17 cellular contexts compared by ENCODE assay signal in the genomic region with DNA sequence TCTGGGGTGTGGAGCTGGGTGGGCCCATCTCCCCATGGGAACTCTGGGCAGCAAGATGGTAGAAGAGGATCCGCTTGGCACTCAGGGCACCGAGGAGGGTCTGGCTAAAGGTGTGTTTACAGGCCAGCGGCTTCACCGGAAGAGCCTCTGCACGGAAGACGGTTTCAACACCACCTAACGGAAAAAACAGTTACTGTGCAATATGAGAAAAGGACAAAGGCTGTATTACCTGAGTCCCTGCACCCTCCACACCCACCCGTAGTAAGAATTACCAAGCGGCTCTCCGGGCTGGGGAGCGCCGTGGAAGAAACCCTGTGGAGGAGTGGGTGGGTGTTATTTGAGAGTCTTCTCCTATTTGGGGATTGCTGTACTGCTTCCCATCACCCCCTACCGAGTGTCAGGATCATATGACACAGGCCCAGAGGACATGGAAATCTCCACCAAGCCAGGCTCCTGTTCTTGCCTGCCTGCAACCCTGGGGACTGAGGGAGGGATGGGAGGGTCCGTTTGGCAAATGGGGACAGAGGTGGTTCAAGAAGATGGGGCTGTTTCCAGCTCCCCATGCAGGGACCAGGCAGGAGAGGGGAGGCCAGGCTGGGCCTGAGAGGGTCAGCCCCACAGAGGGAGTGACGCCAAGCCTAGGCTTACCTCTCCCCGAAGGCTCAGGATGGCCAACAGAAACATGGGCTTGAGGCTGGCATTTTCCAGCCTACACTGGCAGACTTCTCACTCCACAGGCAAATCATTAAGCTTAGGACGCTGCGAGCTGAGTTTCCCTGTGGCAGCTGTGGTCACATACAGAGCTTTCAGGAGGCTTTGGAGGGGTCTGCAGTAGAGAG.
DNase-seq lines count a peak whose midpoint lies in the region; ATAC-seq and TF ChIP-seq lines count a peak whose summit lies in the region.
"Had no signal": no experiment of that assay in that cellular context is flagged by ENCODE, and none has a peak within 500 bp of the region (broad histone marks: within the 10 kb centered on the region; RNA-seq: fewer than 3 reads in every experiment).

No MANE protein-coding gene starts in this region.

- TF ChIP-seq POLR2A in erythroblast (IDR thresholded peaks at IDR 0.05; ENCODE audit: low read length) = no peak

- POLR2A ChIA-PET in activated CD4-positive, alpha-beta memory T cell treated with anti-CD3 and anti-CD28 coated beads, Interleukin-2, amount 10 ng/mL, durations not matched to agents 7 days and 5 days (lab: Charles Lee) = no interaction called here

- intact Hi-C loops in right cardiac atrium (cut with DNase I) = no loop called here

- peaks cover 7% of the 10 kb centered on the region for H3K9me3 Mint-ChIP-seq in endodermal cell
- no peaks in the 10 kb centered on the region for H3K9me3 Mint-ChIP-seq in activated CD4-positive, alpha-beta memory T cell treated with anti-CD3 and anti-CD28 coated beads, Interleukin-2, amount 10 ng/mL, durations not matched to agents 7 days and 5 days
- H3K9me3 Mint-ChIP-seq: activated naive CD4-positive, alpha-beta T cell treated with anti-CD3 and anti-CD28 coated beads, Interleukin-2, amount 10 ng/mL, durations not matched to agents 7 days and 5 days had no signal

- H3K27me3 Mint-ChIP-seq in endodermal cell (ENCODE audit: insufficient read depth) = no peaks in the 10 kb centered on the region
- H3K27me3 Mint-ChIP-seq in activated CD4-positive, alpha-beta memory T cell treated with anti-CD3 and anti-CD28 coated beads, Interleukin-2, amount 10 ng/mL, durations not matched to agents 7 days and 5 days = no peaks in the 10 kb centered on the region

- TF ChIP-seq CTCF in cardiac muscle cell (IDR thresholded peaks at IDR 0.05; ENCODE audit: low read depth, low read length) (no peak), endodermal cell (conservative IDR thresholded peaks at IDR 0.05) (no peak), neutrophil (IDR thresholded peaks at IDR 0.05) (no peak)

- CTCF ChIA-PET in activated CD4-positive, alpha-beta memory T cell treated with anti-CD3 and anti-CD28 coated beads, Interleukin-2, amount 10 ng/mL, durations not matched to agents 7 days and 5 days (lab: Charles Lee) = no interaction called here

- peak in 1 of 2 donors; percentile 24 for DNase-seq in cardiac muscle cell (ENCODE audit: low read depth in 1 of 2, low spot score in 1 of 2)
- DNase-seq in right cardiac atrium = no peak
- DNase-seq in endodermal cell = peak; percentile 76
- DNase-seq in activated CD4-positive, alpha-beta memory T cell treated with anti-CD3 and anti-CD28 coated beads, Interleukin-2, amount 10 ng/mL, durations not matched to agents 7 days and 5 days = no peak
- DNase-seq in erythroblast (lab: John Stamatoyannopoulos, UW) = no peak
- DNase-seq in activated CD4-positive, CD25-positive, alpha-beta regulatory T cell treated with anti-CD3 and anti-CD28 coated beads, Interleukin-2, amount 50 U/mL, for 72 hours = no peak
- DNase-seq: activated CD4-positive, alpha-beta T cell treated with anti-CD3 and anti-CD28 coated beads, Interleukin-2, amount 50 U/mL, for 4 hours; activated naive CD4-positive, alpha-beta T cell treated with anti-CD3 and anti-CD28 coated beads, Interleukin-2, amount 10 ng/mL, durations not matched to agents 7 days and 5 days; activated T-cell treated with anti-CD3 and anti-CD28 coated beads, Interleukin-2, amount 50 U/mL, for 1 hour; DMS53; KG1; NCI-H2029; NCI-H526; stimulated activated CD4-positive, alpha-beta T cell treated with anti-CD3 and anti-CD28 coated beads, Interleukin-4, amount 100 ng/mL, for 4 hours had no signal

- H3K36me3 Mint-ChIP-seq in endodermal cell (ENCODE audit: low read depth) = no peaks in the 10 kb centered on the region
- H3K36me3 Mint-ChIP-seq in activated CD4-positive, alpha-beta memory T cell treated with anti-CD3 and anti-CD28 coated beads, Interleukin-2, amount 10 ng/mL, durations not matched to agents 7 days and 5 days (ENCODE audit: low read depth) = no peaks in the 10 kb centered on the region
- H3K36me3 Mint-ChIP-seq: activated naive CD4-positive, alpha-beta T cell treated with anti-CD3 and anti-CD28 coated beads, Interleukin-2, amount 10 ng/mL, durations not matched to agents 7 days and 5 days had no signal

- ATAC-seq in right cardiac atrium = no peak
- ATAC-seq in GM21515 (IDR thresholded peaks at IDR 0.05; ENCODE audit: unreplicated experiment) = no peak
- ATAC-seq: Right ventricle myocardium inferior had no signal

- H3K36me3 ChIP-seq in cardiac muscle cell (no peaks in the 10 kb centered on the region), endodermal cell (ENCODE audit: control insufficient read depth, insufficient read depth, low read length) (no peaks in the 10 kb centered on the region), neutrophil (no peaks in the 10 kb centered on the region)

- H3K9ac ChIP-seq in endodermal cell (ENCODE audit: extremely low read depth, low read length, poor library complexity, severe bottlenecking) = no peak overlapping the region

- H3K27me3 ChIP-seq in cardiac muscle cell (no peaks in the 10 kb centered on the region), right cardiac atrium (ENCODE audit: control insufficient read depth, insufficient read depth) (no peaks in the 10 kb centered on the region), endodermal cell (ENCODE audit: control insufficient read depth, insufficient read depth, low read length, poor library complexity, severe bottlenecking) (no peaks in the 10 kb centered on the region), neutrophil (peaks cover 8% of the 10 kb centered on the region)

- no peak overlapping the region for H3K4me3 Mint-ChIP-seq in endodermal cell
- H3K4me3 Mint-ChIP-seq in activated CD4-positive, alpha-beta memory T cell treated with anti-CD3 and anti-CD28 coated beads, Interleukin-2, amount 10 ng/mL, durations not matched to agents 7 days and 5 days = no peak overlapping the region
- H3K4me3 Mint-ChIP-seq: activated naive CD4-positive, alpha-beta T cell treated with anti-CD3 and anti-CD28 coated beads, Interleukin-2, amount 10 ng/mL, durations not matched to agents 7 days and 5 days had no signal

- H3K4me3 ChIP-seq in cardiac muscle cell (no peak overlapping the region), right cardiac atrium (ENCODE audit: low read length) (no peak overlapping the region), endodermal cell (ENCODE audit: low read length) (no peak overlapping the region), neutrophil (ENCODE audit: low read depth in 1 of 2, low read length in 1 of 2) (peak overlapping the region in 1 of 2 experiments; percentile 31)

- no peak overlapping the region for H3K27ac Mint-ChIP-seq in endodermal cell
- no peak overlapping the region for H3K27ac Mint-ChIP-seq in activated CD4-positive, alpha-beta memory T cell treated with anti-CD3 and anti-CD28 coated beads, Interleukin-2, amount 10 ng/mL, durations not matched to agents 7 days and 5 days
- H3K27ac Mint-ChIP-seq: activated naive CD4-positive, alpha-beta T cell treated with anti-CD3 and anti-CD28 coated beads, Interleukin-2, amount 10 ng/mL, durations not matched to agents 7 days and 5 days had no signal

- H3K27ac ChIP-seq in cardiac muscle cell (peak overlapping the region; percentile 52), right cardiac atrium (ENCODE audit: low read length) (no peak overlapping the region), endodermal cell (ENCODE audit: low read depth, low read length) (peak overlapping the region; percentile 25), neutrophil (peak overlapping the region; percentile 78)

- H3K4me1 Mint-ChIP-seq in endodermal cell = peaks cover 10% of the 10 kb centered on the region
- no peaks in the 10 kb centered on the region for H3K4me1 Mint-ChIP-seq in activated CD4-positive, alpha-beta memory T cell treated with anti-CD3 and anti-CD28 coated beads, Interleukin-2, amount 10 ng/mL, durations not matched to agents 7 days and 5 days
- H3K4me1 Mint-ChIP-seq: activated naive CD4-positive, alpha-beta T cell treated with anti-CD3 and anti-CD28 coated beads, Interleukin-2, amount 10 ng/mL, durations not matched to agents 7 days and 5 days had no signal

- peaks cover 28% of the 10 kb centered on the region for H3K4me1 ChIP-seq in cardiac muscle cell (ENCODE audit: low read depth)
- H3K4me1 ChIP-seq in right cardiac atrium (ENCODE audit: control insufficient read depth, insufficient read depth, low read length) = peaks cover under 1% of the 10 kb centered on the region
- H3K4me1 ChIP-seq in endodermal cell (ENCODE audit: control insufficient read depth, insufficient read depth, low read length) = peaks cover 5% of the 10 kb centered on the region
- H3K4me1 ChIP-seq in neutrophil (ENCODE audit: control insufficient read depth in 1 of 2, insufficient read depth in 1 of 2, low read depth in 1 of 2, low read length in 1 of 2) = peaks cover 37 to 64% of the 10 kb centered on the region in 2 experiments

- H3K9me3 ChIP-seq in cardiac muscle cell (ENCODE audit: low read depth) (no peaks in the 10 kb centered on the region), right cardiac atrium (ENCODE audit: control insufficient read depth, low read length) (no peaks in the 10 kb centered on the region), endodermal cell (ENCODE audit: control insufficient read depth, low read length) (peaks cover 4% of the 10 kb centered on the region), neutrophil (no peaks in the 10 kb centered on the region)

- WGBS in right cardiac atrium = 86% methylated on average over 18 of the region's 18 CpGs
- WGBS in endodermal cell (ENCODE audit: insufficient coverage in 1 of 2, insufficient read length in 1 of 2), 2 experiments = 83 to 86% methylated on average over 8 to 18 of the region's 18 CpGs
